Comparison of ENCODE assay signal across 16 cellular contexts in the genomic region with DNA sequence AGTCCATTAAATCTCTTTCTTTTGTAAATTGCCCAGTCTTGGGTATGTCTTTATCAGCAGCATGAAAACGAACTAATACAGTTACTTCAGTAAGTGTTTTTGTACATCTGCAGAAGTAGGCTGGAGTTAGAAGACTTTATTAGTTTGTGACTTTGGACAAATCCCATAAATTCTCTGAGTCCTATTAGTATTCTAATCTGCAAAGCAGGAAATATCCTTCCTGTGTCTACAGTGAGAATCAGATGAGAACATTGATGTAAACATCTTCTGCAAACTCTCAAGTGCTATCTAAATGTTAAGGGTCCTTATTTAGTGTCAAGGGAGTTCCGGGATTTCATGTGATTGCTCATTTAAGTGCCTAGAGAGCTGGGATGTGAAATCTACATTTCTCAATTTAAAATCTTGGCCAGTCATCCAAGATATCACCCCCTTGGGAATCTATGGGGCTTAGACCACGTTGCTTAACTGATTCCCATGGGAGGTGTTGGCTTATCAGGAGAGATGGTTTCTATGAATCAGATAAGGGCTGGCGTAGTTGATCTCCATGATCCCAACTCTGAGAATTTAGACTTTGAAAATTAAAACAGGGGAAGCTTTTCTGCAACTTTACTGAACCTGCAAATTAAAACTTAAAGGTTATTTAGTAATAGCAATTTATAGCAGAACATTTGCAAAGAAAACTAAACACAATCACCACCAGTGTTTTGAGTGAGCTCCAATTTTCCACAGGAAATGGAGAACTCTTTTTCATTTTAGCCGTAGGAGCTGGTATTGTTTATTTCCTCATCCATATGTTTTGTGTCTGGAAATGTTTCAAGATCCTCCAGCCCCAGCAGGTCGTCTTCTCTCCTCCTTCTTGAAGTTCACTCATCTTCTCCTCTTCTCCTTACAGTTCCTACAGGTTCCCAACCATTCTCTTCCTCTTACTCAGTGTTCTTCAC.
"Had no signal": no experiment of that assay in that cellular context is flagged by ENCODE, and none has a peak within 500 bp of the region (broad histone marks: within the 10 kb centered on the region; RNA-seq: fewer than 3 reads in every experiment).

No MANE protein-coding gene starts in this region.

- ATAC-seq: activated CD8-positive, alpha-beta memory T cell treated with anti-CD3 and anti-CD28 coated beads, Interleukin-2, amount 10 ng/mL, durations not matched to agents 7 days and 5 days; activated T-cell treated with anti-CD3 and anti-CD28 coated beads, Interleukin-2, amount 50 U/mL, for 4 hours; mucosa of descending colon; natural killer cell treated with Interleukin-12 subunit alpha and Interleukin-12 subunit beta and Interleukin-15 and Interleukin-18, amount 100 ng/mL, for 72 hours; T-helper 17 cell had no signal

- H3K36me3 ChIP-seq: upper lobe of left lung had no signal

- H3K27me3 ChIP-seq: upper lobe of left lung had no signal

- H3K4me1 ChIP-seq: upper lobe of left lung had no signal

- H3K27ac ChIP-seq: upper lobe of left lung had no signal

- H3K9me3 ChIP-seq: upper lobe of left lung had no signal

- H3K4me3 ChIP-seq: mucosa of descending colon, upper lobe of left lung had no signal

- DNase-seq: activated CD4-positive, alpha-beta T cell treated with anti-CD3 and anti-CD28 coated beads, Interleukin-2, amount 50 U/mL, for 4 hours; activated CD8-positive, alpha-beta memory T cell treated with anti-CD3 and anti-CD28 coated beads, Interleukin-2, amount 10 ng/mL, durations not matched to agents 7 days and 5 days; activated gamma-delta T cell; activated naive CD8-positive, alpha-beta T cell treated with anti-CD3 and anti-CD28 coated beads for 36 hours; activated T-cell treated with anti-CD3 and anti-CD28 coated beads, Interleukin-2, amount 50 U/mL, for 4 hours; anterior cingulate cortex; effector CD8-positive, alpha-beta T cell; glutamatergic neuron; left cardiac atrium; mammary epithelial cell; mucosa of descending colon; stimulated activated CD4-positive, alpha-beta T cell treated with anti-CD3 and anti-CD28 coated beads, Interleukin-15, amount 100 ng/mL, for 24 hours; stimulated activated CD4-positive, alpha-beta T cell treated with anti-CD3 and anti-CD28 coated beads, Interleukin-4, amount 100 ng/mL, for 24 hours; T-helper 17 cell; upper lobe of left lung had no signal
